ENCODE assay signal across 8 cellular contexts in the genomic region with DNA sequence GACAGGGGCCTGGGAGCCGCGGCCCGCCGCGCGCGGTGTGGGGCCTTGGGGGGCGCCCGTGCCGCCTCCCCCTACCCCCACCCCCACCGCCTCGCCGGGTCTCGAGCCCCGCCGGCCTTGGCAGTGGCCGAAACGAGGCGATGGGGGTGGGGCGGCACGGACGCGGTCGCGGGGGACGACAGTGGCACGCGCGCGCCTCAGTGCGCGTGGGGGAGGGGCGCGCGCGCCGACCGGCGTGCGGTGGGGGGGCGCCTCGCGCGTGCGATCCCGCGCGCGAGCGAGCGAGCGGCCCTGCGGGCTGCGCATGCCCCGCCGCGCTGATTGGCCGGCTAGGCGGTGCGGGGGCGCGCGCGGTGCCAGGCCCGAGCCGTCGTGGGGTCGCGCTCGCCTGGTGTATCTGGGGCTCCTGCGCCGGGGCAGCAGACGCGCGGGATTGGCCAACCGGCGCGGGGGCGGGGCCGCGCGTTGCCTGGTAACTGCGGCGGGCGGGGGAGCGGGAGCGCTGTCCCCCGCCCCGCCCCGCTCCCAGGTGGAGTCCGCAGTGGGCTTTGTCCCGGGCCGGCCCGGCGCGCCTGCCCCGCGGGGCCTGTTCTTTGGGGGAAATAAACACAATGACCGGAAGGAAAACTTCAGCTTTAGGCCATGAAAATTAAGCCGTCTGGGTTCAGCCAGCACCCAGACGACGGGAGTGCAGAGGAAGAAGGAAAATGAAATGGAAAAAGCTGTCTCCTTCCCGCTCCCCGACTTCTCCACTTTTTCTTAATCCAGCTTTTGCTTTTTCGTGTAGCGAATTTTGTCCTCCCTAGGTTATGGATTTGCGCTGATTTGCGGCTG. TPM values are rescaled to one million over a fixed set of nuclear protein-coding genes. Genes with fewer than 3 reads are reported as not detected.
DNase-seq lines count a peak whose midpoint lies in the region; ATAC-seq and TF ChIP-seq lines count a peak whose summit lies in the region.

No MANE protein-coding gene starts in this region.

- TF ChIP-seq CTCF in Calu3 (IDR thresholded peaks at IDR 0.05; ENCODE audit: unreplicated experiment), result no peak
- no peak for TF ChIP-seq CTCF in OCI-LY3 (IDR thresholded peaks at IDR 0.05; ENCODE audit: low read depth, low read length)

- peak overlapping the region; percentile 42 for H3K27ac Mint-ChIP-seq in Calu3 (ENCODE audit: unreplicated experiment)

- peak overlapping the region; percentile 99 for H3K27ac ChIP-seq in OCI-LY3 (ENCODE audit: low read length)

- no peaks in the 10 kb centered on the region for H3K9me3 Mint-ChIP-seq in Calu3 (ENCODE audit: low read depth, unreplicated experiment)

- no peaks in the 10 kb centered on the region for H3K27me3 Mint-ChIP-seq in Calu3 (ENCODE audit: unreplicated experiment)

- H3K4me3 Mint-ChIP-seq in Calu3 (ENCODE audit: low read depth, unreplicated experiment), result peak overlapping the region; percentile 65

- intact Hi-C loops in Calu3 (cut with micrococcal nuclease; ENCODE audit: unreplicated experiment), result no loop called here

- peaks cover 51% of the 10 kb centered on the region for H3K36me3 Mint-ChIP-seq in Calu3 (ENCODE audit: insufficient read depth, unreplicated experiment)

- peak overlapping the region; percentile 98 for H3K4me2 ChIP-seq in OCI-LY3 (ENCODE audit: low read length)

- H3K4me3 ChIP-seq in OCI-LY3 (ENCODE audit: low read length) (peak overlapping the region; percentile 87), mononuclear cell (ENCODE audit: low read length) (peak overlapping the region; percentile 90)

- no peaks in the 10 kb centered on the region for H3K36me3 ChIP-seq in OCI-LY3 (replicated peaks; ENCODE audit: low read depth, low read length)

- no peaks in the 10 kb centered on the region for H3K9me3 ChIP-seq in OCI-LY3 (ENCODE audit: insufficient read depth, low read length)
- no peaks in the 10 kb centered on the region for H3K9me3 ChIP-seq in mononuclear cell (ENCODE audit: low read depth, low read length)

- ATAC-seq in GM21447 (IDR thresholded peaks at IDR 0.05; ENCODE audit: unreplicated experiment), result peak; percentile 31

- no TSS peak for BruUV-seq in Calu3 (replicated peaks; lab: Mats Ljungman, UMichigan)

- H3K4me1 Mint-ChIP-seq in Calu3 (ENCODE audit: low read depth, unreplicated experiment), result peaks cover 24% of the 10 kb centered on the region

- CTCF ChIA-PET in Calu3 (lab: Charles Lee), result no interaction called here

- DNase-seq in Calu3, result peak; percentile 95
- DNase-seq in HuH-7 (ENCODE audit: low spot score), result peak; percentile 97
- DNase-seq in activated T-cell treated with anti-CD3 and anti-CD28 coated beads for 4 hours, result peak; percentile 84
- DNase-seq in epidermal melanocyte (ENCODE audit: insufficient read length, low spot score), result peak; percentile 93
- peak; percentile 76 to 82 for DNase-seq in stimulated activated CD8-positive, alpha-beta memory T cell treated with anti-CD3 and anti-CD28 coated beads, Interleukin-2, amount 100 ng/mL, for 1 hour (ENCODE audit: low read depth in 2 of 2)

- no peaks in the 10 kb centered on the region for H3K27me3 ChIP-seq in OCI-LY3 (ENCODE audit: low read depth, low read length)
- no peaks in the 10 kb centered on the region for H3K27me3 ChIP-seq in mononuclear cell (ENCODE audit: insufficient read depth, low read length)

- H2AFZ ChIP-seq in OCI-LY3 (ENCODE audit: low read depth, low read length), result no peak overlapping the region

- H3K9ac ChIP-seq in OCI-LY3 (ENCODE audit: low read length), result peak overlapping the region; percentile 100

- H4K20me1 ChIP-seq in OCI-LY3 (ENCODE audit: insufficient read depth, low read length), result peaks cover 6% of the 10 kb centered on the region

- H3K79me2 ChIP-seq in OCI-LY3 (ENCODE audit: low read length), result peaks cover 62% of the 10 kb centered on the region

- H3K4me1 ChIP-seq in OCI-LY3 (ENCODE audit: low read length) (peaks cover 49% of the 10 kb centered on the region), mononuclear cell (ENCODE audit: insufficient read depth, low read length) (peaks cover 61% of the 10 kb centered on the region)

RNA-seq across cellular contexts. Expression of a gene that starts 0.9 kb away (rescaled TPM):
- total RNA-seq in Calu3 (2022), result 175 and 177 TPM in 2 replicates
- 113 TPM for total RNA-seq in mononuclear cell

Comparison
In these comparisons a context has a peak if more than half of its experiments do, and no peak if none do; other contexts are left out.
1. Peak in every context shown above with its lines: DNase-seq, ATAC-seq, H3K4me3 ChIP-seq and H3K27ac ChIP-seq.